1 cellular context compared by ENCODE assay signal in the genomic region with DNA sequence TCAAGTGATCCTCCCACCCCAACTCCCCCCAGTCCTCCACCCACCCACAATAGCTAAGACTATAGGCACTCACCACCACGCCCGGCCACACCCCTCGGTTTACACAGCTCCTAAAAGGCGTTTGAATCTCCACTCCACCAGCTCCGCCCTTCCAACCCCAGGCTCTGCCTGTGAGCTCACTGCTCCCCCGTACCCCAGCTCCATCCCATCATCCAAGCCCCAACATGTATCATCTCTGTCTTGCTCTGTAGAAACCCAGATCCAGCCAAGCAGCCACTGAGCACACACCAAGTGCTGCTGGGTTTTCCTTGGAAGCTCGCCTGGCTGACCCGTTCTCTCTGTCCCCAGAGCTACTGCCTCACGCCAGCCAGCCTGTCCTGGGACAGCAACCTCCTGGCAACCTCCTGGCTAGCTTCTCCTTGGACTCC.
TF ChIP-seq lines count a peak whose summit lies in the region.

No MANE protein-coding gene starts in this region.

TF ChIP-seq in H1, 55 proteins besides CTCF, POLR2A, EP300 and RAD21:
- no peak for TF ChIP-seq SP2 (IDR thresholded peaks at IDR 0.05; ENCODE audit: low read length)
- no peak for TF ChIP-seq RFX5 (IDR thresholded peaks at IDR 0.05; ENCODE audit: borderline replicate concordance, low read depth, low read length)
- TF ChIP-seq CHD7 (IDR thresholded peaks at IDR 0.05; ENCODE audit: insufficient replicate concordance, low read length) = no peak
- no peak for TF ChIP-seq MAFK (IDR thresholded peaks at IDR 0.05; ENCODE audit: low read depth, low read length)
- no peak for TF ChIP-seq JUND (IDR thresholded peaks at IDR 0.05; ENCODE audit: low read length)
- no peak for TF ChIP-seq GTF2F1 (IDR thresholded peaks at IDR 0.05; ENCODE audit: borderline replicate concordance, low read depth, low read length)
- TF ChIP-seq SAP30 (IDR thresholded peaks at IDR 0.05; ENCODE audit: insufficient read depth, insufficient replicate concordance, low read length) = no peak
- no peak for TF ChIP-seq KDM5A (IDR thresholded peaks at IDR 0.05; ENCODE audit: low read length)
- no peak for TF ChIP-seq KDM1A (IDR thresholded peaks at IDR 0.05; ENCODE audit: borderline replicate concordance, low read length)
- no peak for TF ChIP-seq SP4 (IDR thresholded peaks at IDR 0.05; ENCODE audit: low read length)
- TF ChIP-seq SUZ12 (IDR thresholded peaks at IDR 0.05; ENCODE audit: low read length) = no peak
- TF ChIP-seq CHD1 (IDR thresholded peaks at IDR 0.05; ENCODE audit: low read depth, low read length) = no peak
- no peak for TF ChIP-seq TBP (IDR thresholded peaks at IDR 0.05; ENCODE audit: low read depth, low read length)
- no peak for TF ChIP-seq SP1 (IDR thresholded peaks at IDR 0.05; ENCODE audit: low read depth, low read length)
